Comparison of ENCODE assay signal across 8 cellular contexts in the genomic region with DNA sequence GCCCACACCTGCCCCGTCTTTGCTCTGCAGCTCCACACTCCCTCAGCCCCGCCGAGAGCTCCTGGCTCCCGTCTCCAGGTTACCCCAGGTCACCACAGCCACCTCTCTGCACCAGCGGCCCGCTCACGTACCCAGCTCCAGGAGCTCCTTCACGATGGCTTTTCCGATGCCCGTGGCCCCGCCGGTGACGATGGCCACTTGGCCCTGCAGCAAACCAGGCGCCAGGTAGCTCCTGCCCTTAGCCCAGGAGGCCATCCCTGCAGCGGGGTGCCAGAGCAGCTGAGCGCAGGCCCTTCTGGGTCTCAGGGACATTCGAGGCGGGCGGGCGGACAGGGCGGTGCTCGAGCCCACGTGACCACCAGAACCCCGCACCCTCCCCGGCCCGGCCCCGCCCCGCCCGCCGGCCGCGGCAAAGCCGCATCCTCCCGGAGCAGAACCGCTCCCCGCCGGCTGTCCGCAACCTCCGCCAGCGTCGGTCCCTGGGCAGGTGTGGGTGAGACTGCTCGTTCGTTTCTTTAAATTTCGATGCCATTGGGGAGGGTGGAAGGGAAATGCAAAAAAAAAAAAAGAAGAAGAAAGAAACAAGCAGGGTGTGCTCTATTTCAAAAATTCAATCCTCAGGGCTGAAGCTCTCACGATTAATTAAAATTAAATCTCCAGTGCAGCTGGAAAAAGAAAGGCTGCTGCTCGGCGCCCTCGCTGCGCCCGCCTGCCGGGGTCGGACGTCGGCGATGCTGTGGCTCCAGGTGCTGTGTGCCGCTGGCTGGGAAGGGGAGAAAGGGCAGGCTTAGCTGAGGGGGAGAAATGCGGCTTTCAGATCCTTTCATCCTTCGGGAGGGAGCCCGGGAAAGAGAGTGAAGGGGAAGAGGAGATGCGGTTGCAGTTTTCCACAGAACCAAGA. TPM values are rescaled to one million over a fixed set of nuclear protein-coding genes. Genes with fewer than 3 reads are reported as not detected.
DNase-seq lines count a peak whose midpoint lies in the region; ATAC-seq, FAIRE-seq and TF ChIP-seq lines count a peak whose summit lies in the region.

A gene (minus strand): TSS at position 323 of the 901 bp plus-strand sequence. CDS start 68 bp downstream, at position 255.
A gene with protein sequence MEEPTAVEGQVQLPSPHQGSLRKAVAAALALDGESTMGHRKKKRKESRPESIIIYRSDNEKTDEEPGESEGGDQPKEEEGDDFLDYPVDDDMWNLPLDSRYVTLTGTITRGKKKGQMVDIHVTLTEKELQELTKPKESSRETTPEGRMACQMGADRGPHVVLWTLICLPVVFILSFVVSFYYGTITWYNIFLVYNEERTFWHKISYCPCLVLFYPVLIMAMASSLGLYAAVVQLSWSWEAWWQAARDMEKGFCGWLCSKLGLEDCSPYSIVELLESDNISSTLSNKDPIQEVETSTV (plus strand): TSS at position 433 of the 901 bp plus-strand sequence. CDS start 14,045 bp downstream, outside the sequence.

- TF ChIP-seq CTCF in AG10803 (conservative IDR thresholded peaks at IDR 0.05; ENCODE audit: low read length) (no peak), coronary artery (IDR thresholded peaks at IDR 0.05) (no peak), HepG2 (CRISPR knock-in tag; IDR thresholded peaks at IDR 0.05) (peak; percentile 34)

- H3K9ac ChIP-seq in HepG2 (ENCODE audit: insufficient read depth, low read depth, low read length) = peak within 1 kb of the TSS; percentile 92

- no peaks in the 10 kb centered on the region for H3K27me3 Mint-ChIP-seq in activated CD4-positive, alpha-beta T cell treated with anti-CD3 and anti-CD28 coated beads, Interleukin-2, amount 10 ng/mL, durations not matched to agents 24 days and 14 days

- CTCF ChIA-PET in HepG2 (lab: Yijun Ruan, JAX; ENCODE audit: low intra/inter-chr PET ratio, low total read pairs) = interaction anchor here (1.1 kb wide), 1 partner anchor 34 kb away, joined by 3 read pairs; no protein-coding TSS in a partner anchor

- peaks cover 83% of the 10 kb centered on the region for H3K4me1 ChIP-seq in HepG2 (ENCODE audit: insufficient read depth, low read length)

- TF ChIP-seq RAD21 in HepG2 (CRISPR knock-in tag; IDR thresholded peaks at IDR 0.05) = peak; percentile 60

- DNase-seq in AG10803 (ENCODE audit: low read depth) = peak; percentile 51
- DNase-seq in NCI-H446 treated with DMSO at 0.1 percent for 48 hours (lab: John Stamatoyannopoulos, UW) = peak; percentile 46
- DNase-seq in activated CD4-positive, alpha-beta T cell treated with anti-CD3 and anti-CD28 coated beads, Interleukin-2, amount 10 ng/mL, durations not matched to agents 24 days and 14 days = peak; percentile 93
- DNase-seq in coronary artery (ENCODE audit: low spot score) = peak; percentile 82
- DNase-seq in HepG2 (ENCODE audit: low spot score) = peak; percentile 81
- DNase-seq in stimulated activated CD4-positive, alpha-beta T cell treated with anti-CD3 and anti-CD28 coated beads, Interleukin-2, amount 100 ng/mL, for 48 hours = peak; percentile 67 to 73

- under 1% methylated on average over 56 of the region's 60 CpGs for WGBS in HepG2 (ENCODE audit: low lambda C conversion rate)

- H3K36me3 ChIP-seq in HepG2 (replicated peaks in 1 of 2; ENCODE audit: control insufficient read depth in 1 of 2, insufficient read depth in 2 of 2, low read length in 2 of 2) = no peaks in the 10 kb centered on the region

- H3K9me3 ChIP-seq in HepG2 (ENCODE audit: low read length) = no peaks in the 10 kb centered on the region

- H3K79me2 ChIP-seq in HepG2 (ENCODE audit: insufficient read depth, low read length) = peaks cover 45% of the 10 kb centered on the region

- in situ Hi-C loops in HepG2 (cut with HindIII; ENCODE audit: extremely low pct_ligation_motif_present, low pct_unique_long_range_greater_than_20kb) = no loop called here

- H3K4me1 Mint-ChIP-seq in activated CD4-positive, alpha-beta T cell treated with anti-CD3 and anti-CD28 coated beads, Interleukin-2, amount 10 ng/mL, durations not matched to agents 24 days and 14 days = peaks cover 53% of the 10 kb centered on the region

- peak within 1 kb of the TSS; percentile 78 for H3K27ac Mint-ChIP-seq in activated CD4-positive, alpha-beta T cell treated with anti-CD3 and anti-CD28 coated beads, Interleukin-2, amount 10 ng/mL, durations not matched to agents 24 days and 14 days

- TF ChIP-seq POLR2A in HepG2 (IDR thresholded peaks at IDR 0.05; ENCODE audit: insufficient read depth in 1 of 2, low read depth in 2 of 2, low read length in 2 of 2) = peak; percentile 93 to 100

- TF ChIP-seq EP300 in HepG2 (IDR thresholded peaks at IDR 0.05; ENCODE audit: low read depth in 2 of 2, low read length in 2 of 2) (no peak), HepG2 (CRISPR knock-in tag; IDR thresholded peaks at IDR 0.05; ENCODE audit: borderline replicate concordance) (0 out of 2 replicates have a peak, but pooled peaks have one; percentile 20)

- TSS peak; percentile 75 for BruUV-seq in HepG2 (replicated peaks; lab: Mats Ljungman, UMichigan)

- peaks cover 10% of the 10 kb centered on the region for H3K36me3 Mint-ChIP-seq in activated CD4-positive, alpha-beta T cell treated with anti-CD3 and anti-CD28 coated beads, Interleukin-2, amount 10 ng/mL, durations not matched to agents 24 days and 14 days (ENCODE audit: low read depth)

- H4K20me1 ChIP-seq in HepG2 (ENCODE audit: insufficient read depth, low read length) = no peaks in the 10 kb centered on the region

- peak within 1 kb of the TSS; percentile 90 for H3K4me3 Mint-ChIP-seq in activated CD4-positive, alpha-beta T cell treated with anti-CD3 and anti-CD28 coated beads, Interleukin-2, amount 10 ng/mL, durations not matched to agents 24 days and 14 days

- peaks cover 3% of the 10 kb centered on the region for H3K9me3 Mint-ChIP-seq in activated CD4-positive, alpha-beta T cell treated with anti-CD3 and anti-CD28 coated beads, Interleukin-2, amount 10 ng/mL, durations not matched to agents 24 days and 14 days

- no peak for FAIRE-seq in HepG2 (lab: Jason Lieb, UNC)

- H3K4me3 ChIP-seq in AG10803 (ENCODE audit: low read length) (peak within 1 kb of the TSS; percentile 85), coronary artery (peak within 1 kb of the TSS; percentile 71), HepG2 (replicated peaks in 1 of 3; ENCODE audit: insufficient read depth in 1 of 3, low read depth in 2 of 3, low read length in 3 of 3) (peak within 1 kb of the TSS; percentile 85 to 100 (median 99))

- H3K27ac ChIP-seq in coronary artery (peak within 1 kb of the TSS; percentile 3 to 20), HepG2 (ENCODE audit: extremely low read length, insufficient read depth, low read length) (peak within 1 kb of the TSS; percentile 88)

- ATAC-seq in GM19023 (IDR thresholded peaks at IDR 0.05; ENCODE audit: unreplicated experiment) = peak; percentile 95
- ATAC-seq in HG03139 (IDR thresholded peaks at IDR 0.05; ENCODE audit: unreplicated experiment) = peak; percentile 96
- ATAC-seq in HepG2 = peak; percentile 93

- POLR2A ChIA-PET in HepG2 (lab: Yijun Ruan, JAX) = interaction anchor here (0.9 to 5.3 kb wide), 13 partner anchors 11 to 41 kb away, joined by 3 to 131 read pairs (median 6); a partner anchor contains a TSS

- H2AFZ ChIP-seq in HepG2 (ENCODE audit: low read length) = no peak within 1 kb of the TSS

- intact Hi-C loops in activated CD4-positive, alpha-beta T cell treated with anti-CD3 and anti-CD28 coated beads, Interleukin-2, amount 10 ng/mL, durations not matched to agents 24 days and 14 days (cut with micrococcal nuclease) = loop anchor here (1.0 to 10.0 kb wide), 7 partner anchors 12 to 767 kb away; a partner anchor contains a TSS
- intact Hi-C loops in HepG2 (cut with micrococcal nuclease; ENCODE audit: unreplicated experiment) = no loop called here

- peak within 1 kb of the TSS; percentile 97 for H3K4me2 ChIP-seq in HepG2 (ENCODE audit: low read depth, low read length)

- no peaks in the 10 kb centered on the region; a peak in 2 of 5 replicates for H3K27me3 ChIP-seq in HepG2 (ENCODE audit: control insufficient read depth in 1 of 2, insufficient read depth in 2 of 2, low read length in 2 of 2)

RNA-seq across cellular contexts. Expression of the first gene that starts in this region (rescaled TPM):
- 13.1 and 15.3 TPM in 2 replicates for total RNA-seq in activated CD4-positive, alpha-beta T cell treated with anti-CD3 and anti-CD28 coated beads, Interleukin-2, amount 10 ng/mL, durations not matched to agents 24 days and 14 days
- total RNA-seq in HepG2 (2016; rRNA removed; fragmentation: Illumina TruSeq; extraction: Trizol) = 151 and 181 TPM in 2 replicates
- total RNA-seq in HepG2 (2016; cell fraction: cytosol; rRNA removed; fragmentation: Illumina TruSeq; extraction: Trizol; ENCODE audit: low read depth) = 20.8 and 20.9 TPM in 2 replicates
- total RNA-seq in HepG2 (2016; cell fraction: insoluble cytoplasmic fraction; rRNA removed; fragmentation: Illumina TruSeq; extraction: Trizol) = 143 and 194 TPM in 2 replicates
- 32.3 and 33.6 TPM in 2 replicates for total RNA-seq in HepG2 (2016; cell fraction: membrane; rRNA removed; fragmentation: Illumina TruSeq; extraction: Trizol)
- 129 and 136 TPM in 2 replicates for total RNA-seq in HepG2 (2016; cell fraction: nucleus; rRNA removed; fragmentation: Illumina TruSeq; extraction: Trizol)
- polyA plus RNA-seq in HepG2 (2011; rRNA removed) = 153 and 175 TPM in 2 replicates
- polyA plus RNA-seq in HepG2 (2011; cell fraction: cytosol; rRNA removed) = 103 and 140 TPM in 2 replicates
- polyA plus RNA-seq in HepG2 (2011; cell fraction: nucleus; rRNA removed) = 97.8 and 111 TPM in 2 replicates
- polyA plus RNA-seq in HepG2 (2012) = 154 and 170 TPM in 2 replicates
- 10.8 and 11.0 TPM in 2 replicates for polyA plus RNA-seq in HepG2 (2016; cell fraction: cytosol; fragmentation: Illumina TruSeq; extraction: Trizol; ENCODE audit: low read depth)
- 162 and 177 TPM in 2 replicates for polyA plus RNA-seq in HepG2 (2016; cell fraction: insoluble cytoplasmic fraction; fragmentation: Illumina TruSeq; extraction: Trizol; ENCODE audit: low read depth)
- polyA plus RNA-seq in HepG2 (2016; cell fraction: membrane; fragmentation: Illumina TruSeq; extraction: Trizol; ENCODE audit: low read depth) = 19.7 and 20.5 TPM in 2 replicates
- polyA plus RNA-seq in HepG2 (2016; cell fraction: nucleus; fragmentation: Illumina TruSeq; extraction: Trizol; ENCODE audit: insufficient read depth, low read depth) = 75.4 and 82.9 TPM in 2 replicates
- 5.0 and 112 TPM in 2 replicates for polyA minus RNA-seq in HepG2 (2011; rRNA and poly(A)+ RNA removed; ENCODE audit: low replicate concordance)
- polyA minus RNA-seq in HepG2 (2011; cell fraction: cytosol; rRNA and poly(A)+ RNA removed) = 52.5 and 73.0 TPM in 2 replicates
- 221 and 291 TPM in 2 replicates for polyA minus RNA-seq in HepG2 (2011; cell fraction: nucleus; rRNA and poly(A)+ RNA removed)

RNA-seq across cellular contexts. Expression of the second gene that starts in this region (rescaled TPM):
- total RNA-seq in activated CD4-positive, alpha-beta T cell treated with anti-CD3 and anti-CD28 coated beads, Interleukin-2, amount 10 ng/mL, durations not matched to agents 24 days and 14 days = 0.51 and 0.97 TPM in 2 replicates
- 4.3 and 4.5 TPM in 2 replicates for total RNA-seq in HepG2 (2016; rRNA removed; fragmentation: Illumina TruSeq; extraction: Trizol)
- total RNA-seq in HepG2 (2016; cell fraction: cytosol; rRNA removed; fragmentation: Illumina TruSeq; extraction: Trizol; ENCODE audit: low read depth) = 1.1 and 1.2 TPM in 2 replicates
- total RNA-seq in HepG2 (2016; cell fraction: insoluble cytoplasmic fraction; rRNA removed; fragmentation: Illumina TruSeq; extraction: Trizol) = 4.0 and 5.3 TPM in 2 replicates
- total RNA-seq in HepG2 (2016; cell fraction: membrane; rRNA removed; fragmentation: Illumina TruSeq; extraction: Trizol) = 3.7 and 4.4 TPM in 2 replicates
- 3.6 TPM in 2 replicates for total RNA-seq in HepG2 (2016; cell fraction: nucleus; rRNA removed; fragmentation: Illumina TruSeq; extraction: Trizol)
- 1.5 and 2.1 TPM in 2 replicates for polyA plus RNA-seq in HepG2 (2011; rRNA removed)
- 1.5 and 2.6 TPM in 2 replicates for polyA plus RNA-seq in HepG2 (2011; cell fraction: cytosol; rRNA removed)
- 0.71 and 0.80 TPM in 2 replicates for polyA plus RNA-seq in HepG2 (2011; cell fraction: nucleus; rRNA removed)
- 5.4 and 6.9 TPM in 2 replicates for polyA plus RNA-seq in HepG2 (2012)
- polyA plus RNA-seq in HepG2 (2016; cell fraction: cytosol; fragmentation: Illumina TruSeq; extraction: Trizol; ENCODE audit: low read depth) = 0.60 and 0.85 TPM in 2 replicates
- 2.9 and 4.2 TPM in 2 replicates for polyA plus RNA-seq in HepG2 (2016; cell fraction: insoluble cytoplasmic fraction; fragmentation: Illumina TruSeq; extraction: Trizol; ENCODE audit: low read depth)
- 1.7 and 1.8 TPM in 2 replicates for polyA plus RNA-seq in HepG2 (2016; cell fraction: membrane; fragmentation: Illumina TruSeq; extraction: Trizol; ENCODE audit: low read depth)
- polyA plus RNA-seq in HepG2 (2016; cell fraction: nucleus; fragmentation: Illumina TruSeq; extraction: Trizol; ENCODE audit: insufficient read depth, low read depth) = 5.0 and 6.2 TPM in 2 replicates
- polyA minus RNA-seq in HepG2 (2011; rRNA and poly(A)+ RNA removed; ENCODE audit: low replicate concordance) = 6.2 TPM in 1 of 2 replicates, not detected in the other
- 2.0 and 2.7 TPM in 2 replicates for polyA minus RNA-seq in HepG2 (2011; cell fraction: cytosol; rRNA and poly(A)+ RNA removed)
- polyA minus RNA-seq in HepG2 (2011; cell fraction: nucleus; rRNA and poly(A)+ RNA removed) = 1.4 and 2.6 TPM in 2 replicates

Comparison
In these comparisons a context has a peak if more than half of its experiments do, and no peak if none do; other contexts are left out.
1. Peak in every context shown above with its lines: DNase-seq, ATAC-seq, H3K4me3 ChIP-seq and H3K27ac ChIP-seq.